ENCODE assay signal across 2 cellular contexts in genomic region chr6:13851803-13852202, GRCh38.
A peak's percentile ranks its signal among the peaks of the same experiment; 100 is the strongest.
TF ChIP-seq lines count a peak whose summit lies in the region.

No MANE protein-coding gene starts in this region.

TF ChIP-seq in HEK293, 187 proteins besides CTCF, POLR2A, EP300 and RAD21:
- TF ChIP-seq ZNF747 (tag by site-specific recombination; IDR thresholded peaks at IDR 0.05), result no peak
- peak; percentile 51 for TF ChIP-seq ZNF366 (tag by site-specific recombination; conservative IDR thresholded peaks at IDR 0.05)
- TF ChIP-seq PRDM4 (tag by site-specific recombination; IDR thresholded peaks at IDR 0.05), result no peak
- TF ChIP-seq TCF7L2 (IDR thresholded peaks at IDR 0.05; ENCODE audit: borderline replicate concordance, low read depth, low read length), result no peak

TF ChIP-seq in K562, 482 proteins besides CTCF, POLR2A, EP300 and RAD21:
- TF ChIP-seq MAFF (IDR thresholded peaks at IDR 0.05; ENCODE audit: low read length) (no peak), NUFIP1 (IDR thresholded peaks at IDR 0.05; ENCODE audit: partially characterized antibody) (no peak), ZNF512 (tag; IDR thresholded peaks at IDR 0.05) (peak; percentile 94), E2F1 (CRISPR knock-in tag; IDR thresholded peaks at IDR 0.05) (no peak), ARID1B (IDR thresholded peaks at IDR 0.05) (0 out of 2 replicates have a peak, but pooled peaks have one; percentile 16), LARP7 (IDR thresholded peaks at IDR 0.05) (0 out of 2 replicates have a peak, but pooled peaks have one; percentile 23), BCOR (IDR thresholded peaks at IDR 0.05) (no peak), ZNF184 (CRISPR knock-in tag; IDR thresholded peaks at IDR 0.05) (no peak), SRSF3 (IDR thresholded peaks at IDR 0.05; ENCODE audit: insufficient read depth, low read length) (no peak), PHF20 (IDR thresholded peaks at IDR 0.05; ENCODE audit: partially characterized antibody) (no peak), MTA1 (IDR thresholded peaks at IDR 0.05; ENCODE audit: borderline replicate concordance) (no peak), MLLT1 (IDR thresholded peaks at IDR 0.05) (peak in 1 of 2 experiments; percentile 69; a peak in 1 of 4 replicates), SREBF1 (IDR thresholded peaks at IDR 0.05; ENCODE audit: borderline replicate concordance, low read depth, low read length) (no peak), TAF7 (tag; IDR thresholded peaks at IDR 0.05) (peak; percentile 8; the same call in 1 of the 2 replicates), ZNF584 (CRISPR knock-in tag; IDR thresholded peaks at IDR 0.05; ENCODE audit: low read depth) (no peak), PHTF2 (CRISPR knock-in tag; IDR thresholded peaks at IDR 0.05) (no peak), ZNF445 (CRISPR knock-in tag; IDR thresholded peaks at IDR 0.05; ENCODE audit: low read depth) (no peak), ZNF668 (CRISPR knock-in tag; IDR thresholded peaks at IDR 0.05) (no peak)
